In the genomic region with DNA sequence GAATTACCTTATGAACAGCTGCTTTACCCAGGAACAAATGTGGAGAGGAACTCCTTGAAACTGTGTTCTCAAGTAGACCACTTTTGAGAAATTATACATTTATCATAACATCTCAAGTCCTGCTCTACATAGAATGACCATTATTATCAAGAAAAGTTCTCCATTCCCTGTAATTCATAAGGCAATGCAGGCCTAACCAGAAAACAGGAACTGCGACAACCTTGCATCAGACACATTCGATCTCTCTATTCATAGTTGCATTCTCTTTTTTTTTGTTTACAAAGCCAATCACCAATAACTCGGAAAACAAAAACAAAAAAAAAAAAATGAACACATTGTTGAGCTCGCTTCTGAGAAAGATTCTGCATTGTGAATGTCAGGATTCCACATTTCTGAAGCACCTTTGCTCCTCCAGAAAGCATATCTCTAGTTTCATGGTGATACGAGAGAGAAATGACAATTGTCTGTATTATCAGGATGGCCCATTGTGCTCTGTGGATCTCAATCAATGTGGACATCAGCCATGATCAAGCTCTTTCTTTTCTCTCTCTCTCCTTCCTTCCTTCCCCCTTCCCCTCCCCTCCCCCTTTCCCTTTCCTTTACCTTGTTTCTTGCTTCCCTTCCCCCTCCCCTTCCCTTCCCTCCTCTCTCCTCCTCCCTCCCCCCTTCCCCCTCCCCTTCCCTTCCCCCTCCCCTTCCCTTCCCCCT, we compare ENCODE assay signal across 19 cellular contexts. TPM values are rescaled to one million over a fixed set of nuclear protein-coding genes. Genes with fewer than 3 reads are reported as not detected.
DNase-seq lines count a peak whose midpoint lies in the region; ATAC-seq, FAIRE-seq and TF ChIP-seq lines count a peak whose summit lies in the region.
"Had no signal": no experiment of that assay in that cellular context is flagged by ENCODE, and none has a peak within 500 bp of the region (broad histone marks: within the 10 kb centered on the region; RNA-seq: fewer than 3 reads in every experiment).

No MANE protein-coding gene starts in this region.

- FAIRE-seq in HepG2 (lab: Jason Lieb, UNC): no peak
- FAIRE-seq: A549 had no signal

- no peak for DNase-seq in HepG2 (ENCODE audit: low spot score)
- DNase-seq in right lobe of liver: no peak
- peak; percentile 5 to 38 for DNase-seq in HL-60 (ENCODE audit: low read depth in 1 of 2, low spot score in 1 of 2)
- DNase-seq in Caco-2: no peak
- no peak for DNase-seq in naive thymus-derived CD4-positive, alpha-beta T cell
- DNase-seq: AML-193; CD8-positive, alpha-beta T cell; DMS 273 treated with DMSO at 0.1 percent for 48 hours; NCI-H146; NCI-H2227 treated with DMSO at 0.1 percent for 48 hours; NCI-H526 treated with DMSO at 0.1 percent for 48 hours; NK-92 treated with Interleukin-12 subunit alpha and Interleukin-12 subunit beta, amount 100 ng/mL, for 24 hours; PC-3; T-cell had no signal

- POLR2A ChIA-PET in HepG2 (lab: Yijun Ruan, JAX): no interaction called here
- POLR2A ChIA-PET in Caco-2 (lab: Charles Lee): no interaction called here
- POLR2A ChIA-PET in naive thymus-derived CD4-positive, alpha-beta T cell (lab: Charles Lee): no interaction called here

- in situ Hi-C loops in HepG2 (cut with HindIII; ENCODE audit: extremely low pct_ligation_motif_present, low pct_unique_long_range_greater_than_20kb): loop anchor here (5.0 kb wide), 1 partner anchor 34 kb away; the partner anchor contains the start of gene CD99

- no peak overlapping the region for H2AFZ ChIP-seq in HepG2 (ENCODE audit: low read length)

- no peaks in the 10 kb centered on the region for H3K4me1 Mint-ChIP-seq in activated T-helper 17 cell treated with anti-CD3 and anti-CD28 coated beads, Interleukin-2, amount 50 U/mL, for 72 hours
- H3K4me1 Mint-ChIP-seq in Caco-2 (ENCODE audit: low read depth, unreplicated experiment): peaks cover 7% of the 10 kb centered on the region
- peaks cover 0 to 5% (median 0%) of the 10 kb centered on the region in 7 donors for H3K4me1 Mint-ChIP-seq in naive thymus-derived CD4-positive, alpha-beta T cell

- TF ChIP-seq POLR2A in HepG2 (IDR thresholded peaks at IDR 0.05; ENCODE audit: insufficient read depth in 1 of 2, low read depth in 2 of 2, low read length in 2 of 2) (no peak), right lobe of liver (IDR thresholded peaks at IDR 0.05) (no peak)

- no peaks in the 10 kb centered on the region for H3K27me3 ChIP-seq in HepG2 (ENCODE audit: control insufficient read depth in 1 of 2, insufficient read depth in 2 of 2, low read length in 2 of 2)
- H3K27me3 ChIP-seq in right lobe of liver: no peaks in the 10 kb centered on the region
- no peaks in the 10 kb centered on the region for H3K27me3 ChIP-seq in HL-60 (ENCODE audit: insufficient read depth, poor library complexity, severe bottlenecking)
- H3K27me3 ChIP-seq in Caco-2 (replicated peaks; ENCODE audit: control insufficient read depth, insufficient read depth, low read length): no peaks in the 10 kb centered on the region
- H3K27me3 ChIP-seq in naive thymus-derived CD4-positive, alpha-beta T cell (ENCODE audit: control insufficient read depth in 2 of 2, insufficient read depth in 2 of 2, low read length in 2 of 2): no peaks in the 10 kb centered on the region

- H3K36me3 ChIP-seq in HepG2 (replicated peaks in 1 of 2; ENCODE audit: control insufficient read depth in 1 of 2, insufficient read depth in 2 of 2, low read length in 2 of 2) (no peaks in the 10 kb centered on the region), right lobe of liver (no peaks in the 10 kb centered on the region), Caco-2 (ENCODE audit: control insufficient read depth, insufficient read depth, low read length) (no peaks in the 10 kb centered on the region)
- H3K36me3 ChIP-seq in naive thymus-derived CD4-positive, alpha-beta T cell (ENCODE audit: control insufficient read depth in 2 of 3, insufficient read depth in 3 of 3, low read length in 3 of 3): no peaks in the 10 kb centered on the region
- H3K36me3 ChIP-seq: HAP-1 had no signal

- H3K27ac ChIP-seq in HepG2 (ENCODE audit: extremely low read length, insufficient read depth, low read length) (peak overlapping the region; percentile 95), right lobe of liver (no peak overlapping the region), HL-60 (replicated peaks) (peak overlapping the region; percentile 39)
- no peak overlapping the region for H3K27ac ChIP-seq in naive thymus-derived CD4-positive, alpha-beta T cell (ENCODE audit: low read depth, low read length)
- H3K27ac ChIP-seq: A549 had no signal

- BruUV-seq in HepG2 (replicated peaks; lab: Mats Ljungman, UMichigan) (no TSS peak), Caco-2 (replicated peaks; lab: Mats Ljungman, UMichigan) (no TSS peak)

- no peak for ATAC-seq in HepG2
- ATAC-seq in right lobe of liver: no peak
- no peak for ATAC-seq in activated T-helper 17 cell treated with anti-CD3 and anti-CD28 coated beads, Interleukin-2, amount 50 U/mL, for 72 hours (replicated peaks)
- ATAC-seq in HG02588 (IDR thresholded peaks at IDR 0.05; ENCODE audit: unreplicated experiment): no peak
- ATAC-seq in HG03175 (IDR thresholded peaks at IDR 0.05; ENCODE audit: unreplicated experiment): no peak
- ATAC-seq in naive thymus-derived CD4-positive, alpha-beta T cell: no peak
- ATAC-seq: A549; CD8-positive, alpha-beta T cell; PC-3; T-cell had no signal

- H4K20me1 ChIP-seq in HepG2 (ENCODE audit: insufficient read depth, low read length): no peaks in the 10 kb centered on the region

- H3K27ac Mint-ChIP-seq in activated T-helper 17 cell treated with anti-CD3 and anti-CD28 coated beads, Interleukin-2, amount 50 U/mL, for 72 hours: peak overlapping the region; percentile 28
- H3K27ac Mint-ChIP-seq in Caco-2 (ENCODE audit: unreplicated experiment): no peak overlapping the region
- no peak overlapping the region for H3K27ac Mint-ChIP-seq in naive thymus-derived CD4-positive, alpha-beta T cell
- H3K27ac Mint-ChIP-seq: CD8-positive, alpha-beta T cell had no signal

- H3K4me3 ChIP-seq in HepG2 (replicated peaks in 1 of 3; ENCODE audit: insufficient read depth in 1 of 3, low read depth in 2 of 3, low read length in 3 of 3) (no peak overlapping the region), right lobe of liver (no peak overlapping the region), HL-60 (replicated peaks; ENCODE audit: insufficient read depth, low read length) (no peak overlapping the region), Caco-2 (ENCODE audit: low read depth, low read length) (no peak overlapping the region)
- no peak overlapping the region for H3K4me3 ChIP-seq in naive thymus-derived CD4-positive, alpha-beta T cell (ENCODE audit: low read length)
- H3K4me3 ChIP-seq: A549, HAP-1 had no signal

- H3K36me3 Mint-ChIP-seq in activated T-helper 17 cell treated with anti-CD3 and anti-CD28 coated beads, Interleukin-2, amount 50 U/mL, for 72 hours (ENCODE audit: low read depth): peaks cover 3% of the 10 kb centered on the region
- peaks cover 20% of the 10 kb centered on the region for H3K36me3 Mint-ChIP-seq in Caco-2 (ENCODE audit: insufficient read depth, unreplicated experiment)
- H3K36me3 Mint-ChIP-seq in naive thymus-derived CD4-positive, alpha-beta T cell: peaks cover 0 to 19% (median 4%) of the 10 kb centered on the region in 5 donors

- TF ChIP-seq RAD21 in HepG2 (CRISPR knock-in tag; IDR thresholded peaks at IDR 0.05): no peak

- TF ChIP-seq CTCF in HepG2 (CRISPR knock-in tag; IDR thresholded peaks at IDR 0.05) (no peak), right lobe of liver (IDR thresholded peaks at IDR 0.05) (no peak), HL-60 (IDR thresholded peaks at IDR 0.05; ENCODE audit: insufficient read depth, low read length) (no peak), Caco-2 (IDR thresholded peaks at IDR 0.05; ENCODE audit: insufficient read depth in 1 of 2, low read depth in 1 of 2, low read length in 1 of 2, severe bottlenecking in 1 of 2, unreplicated experiment in 1 of 2) (no peak)

- H3K9ac ChIP-seq in HepG2 (ENCODE audit: insufficient read depth, low read depth, low read length): no peak overlapping the region

- H3K4me1 ChIP-seq in HepG2 (ENCODE audit: insufficient read depth, low read length) (peaks cover 60% of the 10 kb centered on the region), right lobe of liver (peaks cover 0 to 40% (median 8%) of the 10 kb centered on the region in 4 donors), Caco-2 (peaks cover 43% of the 10 kb centered on the region)
- H3K4me1 ChIP-seq in naive thymus-derived CD4-positive, alpha-beta T cell (ENCODE audit: control insufficient read depth in 2 of 2, insufficient read depth in 2 of 2, low read length in 2 of 2): no peaks in the 10 kb centered on the region
- H3K4me1 ChIP-seq: HAP-1 had no signal

- H3K9me3 Mint-ChIP-seq in activated T-helper 17 cell treated with anti-CD3 and anti-CD28 coated beads, Interleukin-2, amount 50 U/mL, for 72 hours: no peaks in the 10 kb centered on the region
- H3K9me3 Mint-ChIP-seq in Caco-2 (ENCODE audit: unreplicated experiment): no peaks in the 10 kb centered on the region
- peaks cover 0 to 1% (median 0%) of the 10 kb centered on the region in 11 donors for H3K9me3 Mint-ChIP-seq in naive thymus-derived CD4-positive, alpha-beta T cell
- H3K9me3 Mint-ChIP-seq: CD8-positive, alpha-beta T cell; T-cell had no signal

- CTCF ChIA-PET in HepG2 (lab: Yijun Ruan, JAX; ENCODE audit: low intra/inter-chr PET ratio, low total read pairs): no interaction called here
- CTCF ChIA-PET in Caco-2 (lab: Charles Lee): no interaction called here
- CTCF ChIA-PET in naive thymus-derived CD4-positive, alpha-beta T cell (lab: Charles Lee): no interaction called here

- no peak overlapping the region for H3K4me3 Mint-ChIP-seq in activated T-helper 17 cell treated with anti-CD3 and anti-CD28 coated beads, Interleukin-2, amount 50 U/mL, for 72 hours
- no peak overlapping the region for H3K4me3 Mint-ChIP-seq in Caco-2 (ENCODE audit: unreplicated experiment)
- H3K4me3 Mint-ChIP-seq in naive thymus-derived CD4-positive, alpha-beta T cell: no peak overlapping the region
- H3K4me3 Mint-ChIP-seq: CD8-positive, alpha-beta T cell; T-cell had no signal

- intact Hi-C loops in HepG2 (cut with micrococcal nuclease; ENCODE audit: unreplicated experiment): loop anchor here (5.0 kb wide), 1 partner anchor 49 kb away; no protein-coding TSS in a partner anchor
- intact Hi-C loops in right lobe of liver (cut with DNase I): loop anchor here in 1 of 2 donors (10.0 kb wide), 1 partner anchor 166 kb away; the partner anchor contains the start of gene GYG2
- intact Hi-C loops in Caco-2 (cut with micrococcal nuclease; ENCODE audit: unreplicated experiment): no loop called here
- intact Hi-C loops in naive thymus-derived CD4-positive, alpha-beta T cell (cut with micrococcal nuclease): no loop called here

- no peak for TF ChIP-seq EP300 in HepG2 (IDR thresholded peaks at IDR 0.05; ENCODE audit: low read depth in 2 of 2, low read length in 2 of 2)
- TF ChIP-seq EP300 in HepG2 (CRISPR knock-in tag; IDR thresholded peaks at IDR 0.05; ENCODE audit: borderline replicate concordance): no peak

- H3K79me2 ChIP-seq in HepG2 (ENCODE audit: insufficient read depth, low read length): no peaks in the 10 kb centered on the region

- H3K4me2 ChIP-seq in HepG2 (ENCODE audit: low read depth, low read length): no peak overlapping the region
- H3K4me2 ChIP-seq: A549 had no signal

- no peaks in the 10 kb centered on the region for H3K27me3 Mint-ChIP-seq in activated T-helper 17 cell treated with anti-CD3 and anti-CD28 coated beads, Interleukin-2, amount 50 U/mL, for 72 hours
- no peaks in the 10 kb centered on the region for H3K27me3 Mint-ChIP-seq in Caco-2 (ENCODE audit: insufficient read depth, unreplicated experiment)
- H3K27me3 Mint-ChIP-seq in naive thymus-derived CD4-positive, alpha-beta T cell: no peaks in the 10 kb centered on the region
- H3K27me3 Mint-ChIP-seq: T-cell had no signal

- H3K9me3 ChIP-seq in HepG2 (ENCODE audit: low read length) (no peaks in the 10 kb centered on the region), right lobe of liver (no peaks in the 10 kb centered on the region), Caco-2 (no peaks in the 10 kb centered on the region)
- no peaks in the 10 kb centered on the region for H3K9me3 ChIP-seq in naive thymus-derived CD4-positive, alpha-beta T cell (ENCODE audit: control insufficient read depth in 2 of 3, low read length in 3 of 3)
- H3K9me3 ChIP-seq: A549, HAP-1 had no signal

- WGBS in HepG2 (ENCODE audit: low lambda C conversion rate): 91% methylated on average over 5 of the region's 5 CpGs
- WGBS in right lobe of liver (ENCODE audit: insufficient coverage, low coverage, low lambda C conversion rate, missing lambda C conversion rate): 54% methylated on average over 5 of the region's 5 CpGs

RNA-seq across cellular contexts. Expression of gene CD99, which starts 32.4 kb away (rescaled TPM):
- total RNA-seq in HepG2 (2016; rRNA removed; fragmentation: Illumina TruSeq; extraction: Trizol) (57.9 and 111 TPM in 2 replicates), right lobe of liver (100 to 1,000 TPM in 5 of 6 experiments, 10 to 100 TPM in 1; 88.5 to 139 (median 119) TPM), Caco-2 (2022) (362 and 407 TPM in 2 replicates)
- total RNA-seq in HepG2 (2016; cell fraction: cytosol; rRNA removed; fragmentation: Illumina TruSeq; extraction: Trizol; ENCODE audit: low read depth): 64.5 and 76.9 TPM in 2 replicates
- 52.0 and 103 TPM in 2 replicates for total RNA-seq in HepG2 (2016; cell fraction: insoluble cytoplasmic fraction; rRNA removed; fragmentation: Illumina TruSeq; extraction: Trizol)
- 78.1 and 98.3 TPM in 2 replicates for total RNA-seq in HepG2 (2016; cell fraction: membrane; rRNA removed; fragmentation: Illumina TruSeq; extraction: Trizol)
- 96.6 and 113 TPM in 2 replicates for total RNA-seq in HepG2 (2016; cell fraction: nucleus; rRNA removed; fragmentation: Illumina TruSeq; extraction: Trizol)
- 77.7 and 78.8 TPM in 2 replicates for polyA plus RNA-seq in HepG2 (2011; rRNA removed)
- 125 and 154 TPM in 2 replicates for polyA plus RNA-seq in HepG2 (2011; cell fraction: cytosol; rRNA removed)
- polyA plus RNA-seq in HepG2 (2011; cell fraction: nucleus; rRNA removed): 95.3 and 97.6 TPM in 2 replicates
- polyA plus RNA-seq in HepG2 (2012): 165 and 308 TPM in 2 replicates
- 210 and 248 TPM in 2 replicates for polyA plus RNA-seq in HepG2 (2016; cell fraction: cytosol; fragmentation: Illumina TruSeq; extraction: Trizol; ENCODE audit: low read depth)
- polyA plus RNA-seq in HepG2 (2016; cell fraction: insoluble cytoplasmic fraction; fragmentation: Illumina TruSeq; extraction: Trizol; ENCODE audit: low read depth): 125 and 147 TPM in 2 replicates
- 191 and 218 TPM in 2 replicates for polyA plus RNA-seq in HepG2 (2016; cell fraction: membrane; fragmentation: Illumina TruSeq; extraction: Trizol; ENCODE audit: low read depth)
- polyA plus RNA-seq in HepG2 (2016; cell fraction: nucleus; fragmentation: Illumina TruSeq; extraction: Trizol; ENCODE audit: insufficient read depth, low read depth): 304 and 330 TPM in 2 replicates
- polyA minus RNA-seq in HepG2 (2011; rRNA and poly(A)+ RNA removed; ENCODE audit: low replicate concordance): 27.9 and 30.5 TPM in 2 replicates
- polyA minus RNA-seq in HepG2 (2011; cell fraction: cytosol; rRNA and poly(A)+ RNA removed): 59.3 and 60.8 TPM in 2 replicates
- polyA minus RNA-seq in HepG2 (2011; cell fraction: nucleus; rRNA and poly(A)+ RNA removed): 32.6 TPM in 2 replicates
- 100 to 1,000 TPM; 157 to 231 TPM for total RNA-seq in activated T-helper 17 cell treated with anti-CD3 and anti-CD28 coated beads, Interleukin-2, amount 50 U/mL, for 72 hours
- 100 to 1,000 TPM; 112 to 293 (median 181) TPM for total RNA-seq in naive thymus-derived CD4-positive, alpha-beta T cell
- polyA plus RNA-seq in naive thymus-derived CD4-positive, alpha-beta T cell: 100 to 1,000 TPM; 151 to 153 TPM

Comparison
In these comparisons a context has a peak if more than half of its experiments do, and no peak if none do; other contexts are left out.
1. H3K27ac ChIP-seq: peak in HepG2 (single experiment) and HL-60 (single experiment); none in right lobe of liver (0 of 3) and naive thymus-derived CD4-positive, alpha-beta T cell (single experiment).
2. DNase-seq: peak in HL-60 (2 of 2); none in HepG2 (single experiment), right lobe of liver (0 of 3), Caco-2 (0 of 2) and naive thymus-derived CD4-positive, alpha-beta T cell (0 of 9).